In the genomic region with DNA sequence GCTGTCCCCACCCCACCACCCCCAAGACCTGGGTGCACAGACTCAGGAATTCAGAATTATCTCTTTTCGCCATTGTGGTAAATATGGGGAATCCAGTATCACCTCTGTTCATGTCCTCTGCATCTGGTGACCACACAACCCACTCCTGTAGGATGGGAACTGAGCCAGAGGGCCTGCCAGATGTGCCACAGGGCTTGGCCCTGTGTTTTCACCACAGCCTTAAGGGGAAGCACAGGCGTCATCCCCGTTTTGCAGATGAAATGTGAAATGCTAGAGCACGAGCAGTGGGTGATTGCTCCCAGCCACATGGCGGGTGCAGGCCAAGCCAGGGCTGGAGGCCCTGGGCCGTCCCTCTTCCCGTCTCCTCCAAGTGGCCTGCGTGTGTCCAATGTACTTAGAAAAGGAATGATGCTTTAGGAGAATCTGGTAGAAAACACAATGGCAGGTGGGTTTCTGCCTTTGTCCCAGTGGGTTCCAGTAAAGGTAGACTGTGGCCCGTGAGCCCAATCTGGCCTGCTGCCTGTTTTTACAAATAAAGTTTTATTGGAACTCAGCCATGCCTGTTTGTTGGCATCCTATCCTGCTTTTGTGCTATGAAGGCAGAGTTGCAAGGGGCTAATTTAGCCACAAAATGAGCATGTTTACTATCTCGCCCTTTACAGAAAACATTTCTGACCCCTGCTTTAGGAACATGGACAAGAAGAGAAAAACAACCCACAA, we compare ENCODE assay signal across 26 cellular contexts.
"Had no signal": no experiment of that assay in that cellular context is flagged by ENCODE, and none has a peak within 500 bp of the region (broad histone marks: within the 10 kb centered on the region; RNA-seq: fewer than 3 reads in every experiment).

No MANE protein-coding gene starts in this region.

- H3K9me3 ChIP-seq: breast epithelium, MG63, SJCRH30, SK-N-SH had no signal

- H3K4me3 ChIP-seq: breast epithelium, MG63, SJCRH30 had no signal

- H3K4me1 Mint-ChIP-seq: activated CD4-positive, alpha-beta T cell treated with anti-CD3 and anti-CD28 coated beads for 36 hours; activated naive CD8-positive, alpha-beta T cell treated with anti-CD3 and anti-CD28 coated beads, Interleukin-2, amount 10 ng/mL, durations not matched to agents 7 days and 5 days had no signal

- H3K4me2 ChIP-seq: SK-N-SH had no signal

- H3K9me3 Mint-ChIP-seq: activated CD8-positive, alpha-beta T cell treated with anti-CD3 and anti-CD28 coated beads for 36 hours had no signal

- H3K27me3 Mint-ChIP-seq: activated CD4-positive, alpha-beta T cell treated with anti-CD3 and anti-CD28 coated beads for 36 hours; activated CD8-positive, alpha-beta T cell treated with anti-CD3 and anti-CD28 coated beads for 36 hours; activated naive CD8-positive, alpha-beta T cell treated with anti-CD3 and anti-CD28 coated beads, Interleukin-2, amount 10 ng/mL, durations not matched to agents 7 days and 5 days had no signal

- H3K4me3 Mint-ChIP-seq: activated CD4-positive, alpha-beta T cell treated with anti-CD3 and anti-CD28 coated beads for 36 hours; activated CD8-positive, alpha-beta T cell treated with anti-CD3 and anti-CD28 coated beads for 36 hours; activated naive CD8-positive, alpha-beta T cell treated with anti-CD3 and anti-CD28 coated beads, Interleukin-2, amount 10 ng/mL, durations not matched to agents 7 days and 5 days had no signal

- H3K27ac ChIP-seq: breast epithelium, RWPE1, SJCRH30, WERI-Rb-1 had no signal

- DNase-seq: activated CD4-positive, alpha-beta T cell treated with anti-CD3 and anti-CD28 coated beads for 36 hours; activated CD4-positive, alpha-beta T cell treated with anti-CD3 and anti-CD28 coated beads, Interleukin-2, amount 50 U/mL, for 1 hour; activated CD8-positive, alpha-beta memory T cell treated with anti-CD3 and anti-CD28 coated beads, Interleukin-2, amount 50 U/mL, for 48 hours; activated CD8-positive, alpha-beta T cell treated with anti-CD3 and anti-CD28 coated beads for 36 hours; activated naive CD4-positive, alpha-beta T cell treated with anti-CD3 and anti-CD28 coated beads, Interleukin-2, amount 50 U/mL, for 16 hours; activated naive CD8-positive, alpha-beta T cell treated with anti-CD3 and anti-CD28 coated beads, Interleukin-2, amount 10 ng/mL, durations not matched to agents 7 days and 5 days; activated T-cell treated with anti-CD3 and anti-CD28 coated beads, Interleukin-2, amount 50 U/mL, for 1 hour; aorta; caudate nucleus; MV-4-11; NCI-H1092 treated with DMSO at 0.1 percent for 48 hours; NCI-H1417 treated with DMSO at 0.1 percent for 48 hours; NCI-H1694; NCI-H2029 treated with DMSO at 0.1 percent for 48 hours; NCI-H345; NCI-H510A; NCI-H526 treated with DMSO at 0.1 percent for 48 hours; NCI-H82; Right ventricle myocardium superior; SK-N-SH; T-helper 1 cell had no signal

- H3K36me3 Mint-ChIP-seq: activated naive CD8-positive, alpha-beta T cell treated with anti-CD3 and anti-CD28 coated beads, Interleukin-2, amount 10 ng/mL, durations not matched to agents 7 days and 5 days had no signal

- H3K36me3 ChIP-seq: breast epithelium, MG63, SJCRH30, WERI-Rb-1 had no signal

- ATAC-seq: activated CD4-positive, alpha-beta T cell treated with anti-CD3 and anti-CD28 coated beads for 36 hours; activated CD8-positive, alpha-beta T cell treated with anti-CD3 and anti-CD28 coated beads for 36 hours had no signal

- H3K4me1 ChIP-seq: breast epithelium, SJCRH30 had no signal

- H3K9ac ChIP-seq: SK-N-SH had no signal

- H3K27ac Mint-ChIP-seq: activated CD4-positive, alpha-beta T cell treated with anti-CD3 and anti-CD28 coated beads for 36 hours; activated CD8-positive, alpha-beta T cell treated with anti-CD3 and anti-CD28 coated beads for 36 hours; activated naive CD8-positive, alpha-beta T cell treated with anti-CD3 and anti-CD28 coated beads, Interleukin-2, amount 10 ng/mL, durations not matched to agents 7 days and 5 days had no signal

- H3K27me3 ChIP-seq: breast epithelium, MG63 had no signal
